In the genomic region with DNA sequence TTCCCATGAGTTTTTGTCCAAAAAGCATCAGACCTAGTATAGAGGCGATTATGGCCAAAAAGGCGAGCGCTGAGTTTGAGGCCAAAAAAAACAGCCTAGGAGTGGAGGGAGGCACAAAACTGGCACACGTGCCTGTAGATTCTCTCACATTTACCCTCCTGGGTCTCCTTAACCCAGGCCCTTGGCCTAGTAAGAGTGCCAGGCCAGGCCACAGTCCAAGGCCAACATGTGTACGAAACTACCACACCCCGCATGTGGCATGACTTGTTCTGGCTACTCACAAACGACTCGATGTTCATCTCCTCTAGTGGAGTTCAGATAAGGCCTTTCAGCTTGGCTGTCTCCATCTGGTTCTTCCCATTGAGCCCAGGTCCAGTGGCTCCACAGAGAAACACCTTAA, we compare ENCODE assay signal across 16 cellular contexts.
DNase-seq lines count a peak whose midpoint lies in the region; ATAC-seq and TF ChIP-seq lines count a peak whose summit lies in the region.
"Had no signal": no experiment of that assay in that cellular context is flagged by ENCODE, and none has a peak within 500 bp of the region (broad histone marks: within the 10 kb centered on the region; RNA-seq: fewer than 3 reads in every experiment).

No MANE protein-coding gene starts in this region.

- TF ChIP-seq CTCF in GM13976 (IDR thresholded peaks at IDR 0.05; ENCODE audit: borderline replicate concordance, control extremely low read depth, extremely low read depth, insufficient read depth, missing control alignments): no peak

- DNase-seq in Right ventricle myocardium inferior (ENCODE audit: missing footprints): peak; percentile 75
- DNase-seq in cardiac septum (ENCODE audit: low spot score): no peak
- DNase-seq in left cardiac atrium: peak; percentile 48
- no peak for DNase-seq in sciatic nerve (ENCODE audit: low spot score)
- no peak for DNase-seq in activated CD4-positive, CD25-positive, alpha-beta regulatory T cell (lab: John Stamatoyannopoulos, UW)
- DNase-seq in NCI-H1694 treated with DMSO at 0.1 percent for 48 hours (lab: John Stamatoyannopoulos, UW): no peak
- DNase-seq in NCI-H1417 treated with DMSO at 0.1 percent for 48 hours (lab: John Stamatoyannopoulos, UW): no peak
- no peak for DNase-seq in GM13976 (ENCODE audit: low spot score)
- DNase-seq: activated CD4-positive, alpha-beta T cell treated with anti-CD3 and anti-CD28 coated beads, Interleukin-2, amount 10 ng/mL, durations not matched to agents 24 days and 14 days; activated CD8-positive, alpha-beta memory T cell treated with anti-CD3 and anti-CD28 coated beads, Interleukin-2, amount 50 U/mL, for 48 hours; anterior cingulate cortex; H7; head of caudate nucleus; KBM-7; stimulated activated CD4-positive, alpha-beta T cell treated with anti-CD3 and anti-CD28 coated beads, Interleukin-4, amount 100 ng/mL, for 24 hours; thyroid gland had no signal

- ATAC-seq in Right ventricle myocardium inferior (peak; percentile 4), left cardiac atrium (peak; percentile 6 to 76), sciatic nerve (peak; percentile 65)

- in situ Hi-C loops in GM13976 (cut with MboI; ENCODE audit: low sequenced_read_pairs, unreplicated experiment): no loop called here

- intact Hi-C loops in Right ventricle myocardium inferior (cut with DNase I) (no loop called here), cardiac septum (cut with DNase I) (no loop called here), left cardiac atrium (cut with DNase I) (no loop called here), sciatic nerve (cut with DNase I) (no loop called here)

Comparison
In these comparisons a context has a peak if more than half of its experiments do, and no peak if none do; other contexts are left out.
1. DNase-seq: peak in Right ventricle myocardium inferior (single experiment) and left cardiac atrium (single experiment); none in cardiac septum (single experiment), sciatic nerve (single experiment), activated CD4-positive, CD25-positive, alpha-beta regulatory T cell (0 of 4), NCI-H1694 treated with DMSO at 0.1 percent for 48 hours (single experiment), NCI-H1417 treated with DMSO at 0.1 percent for 48 hours (single experiment) and GM13976 (single experiment).
2. ATAC-seq: peak in every context shown above with its lines; median percentile 65 in sciatic nerve; 41 in left cardiac atrium; 4 in Right ventricle myocardium inferior.